In genomic region chr1:246564839-246565750, GRCh38 we compare ENCODE assay signal across 8 cellular contexts. TPM values are rescaled to one million over a fixed set of nuclear protein-coding genes. Genes with fewer than 3 reads are reported as not detected.
A peak's percentile ranks its signal among the peaks of the same experiment; 100 is the strongest.
DNase-seq lines count a peak whose midpoint lies in the region; FAIRE-seq and TF ChIP-seq lines count a peak whose summit lies in the region.

No MANE protein-coding gene starts in this region.

- H3K79me2 ChIP-seq in Karpas-422 (ENCODE audit: low read length), result peaks cover 84% of the 10 kb centered on the region

- no peak for TF ChIP-seq CTCF in BJ (IDR thresholded peaks at IDR 0.05; ENCODE audit: insufficient read depth, low read depth, low read length)
- TF ChIP-seq CTCF in bronchial epithelial cell (IDR thresholded peaks at IDR 0.05; ENCODE audit: insufficient read depth, low read length, severe bottlenecking), result no peak

- no peaks in the 10 kb centered on the region for H4K20me1 ChIP-seq in Karpas-422 (ENCODE audit: insufficient read depth, low read depth, low read length)

- H3K36me3 ChIP-seq in BJ (ENCODE audit: control insufficient read depth, insufficient read depth, low read length), result peaks cover 1% of the 10 kb centered on the region; the same call in 1 of the 2 replicates
- H3K36me3 ChIP-seq in Karpas-422 (ENCODE audit: insufficient read depth, low read length), result peaks cover 14% of the 10 kb centered on the region
- peaks cover 5% of the 10 kb centered on the region for H3K36me3 ChIP-seq in bronchial epithelial cell (ENCODE audit: control insufficient read depth, insufficient read depth, low read length)
- H3K36me3 ChIP-seq in muscle layer of duodenum (ENCODE audit: control insufficient read depth in 1 of 2, insufficient read depth in 2 of 2, low read length in 2 of 2), result peaks cover 0 to 29% of the 10 kb centered on the region in 2 donors

- no peak for TF ChIP-seq POLR2A in GM12891 (IDR thresholded peaks at IDR 0.05; ENCODE audit: low read depth, low read length)

- POLR2A ChIA-PET in BJ (lab: Charles Lee), result no interaction called here

- FAIRE-seq in bronchial epithelial cell (lab: Jason Lieb, UNC) (no peak), GM12891 (lab: Jason Lieb, UNC) (no peak)

- DNase-seq in BJ (ENCODE audit: low read depth), result no peak
- no peak for DNase-seq in Karpas-422
- no peak for DNase-seq in bronchial epithelial cell (ENCODE audit: low read depth)
- DNase-seq in NCI-H2029 treated with DMSO at 0.1 percent for 48 hours (lab: John Stamatoyannopoulos, UW), result no peak
- no peak for DNase-seq in SKM-1 (lab: John Stamatoyannopoulos, UW; ENCODE audit: unreplicated experiment)
- DNase-seq in GM12891 (ENCODE audit: insufficient read length, low spot score), result no peak
- DNase-seq in COLO829 (ENCODE audit: low spot score), result no peak

- CTCF ChIA-PET in BJ (lab: Yijun Ruan, JAX), result interaction anchor here (1.4 kb wide), 1 partner anchor 124 kb away, joined by 4 read pairs; no protein-coding TSS in a partner anchor

- H3K9me2 ChIP-seq in Karpas-422 (replicated peaks; ENCODE audit: insufficient read depth, low read length), result no peaks in the 10 kb centered on the region

- H3K4me1 ChIP-seq in Karpas-422 (ENCODE audit: low read length), result peaks cover 42% of the 10 kb centered on the region
- H3K4me1 ChIP-seq in muscle layer of duodenum (ENCODE audit: control insufficient read depth in 1 of 2, insufficient read depth in 2 of 2, low read length in 2 of 2), result peaks cover 11 to 33% of the 10 kb centered on the region in 2 donors

- H3K9me3 ChIP-seq in Karpas-422 (ENCODE audit: low read length), result no peaks in the 10 kb centered on the region
- H3K9me3 ChIP-seq in muscle layer of duodenum (ENCODE audit: control insufficient read depth in 1 of 2, low read length in 2 of 2), result no peaks in the 10 kb centered on the region

- peak overlapping the region; percentile 22; the same call in 1 of the 2 replicates for H3K27ac ChIP-seq in Karpas-422 (ENCODE audit: low read length)
- peak overlapping the region; percentile 70 for H3K27ac ChIP-seq in muscle layer of duodenum (ENCODE audit: low read length)

- H3K9ac ChIP-seq in Karpas-422 (ENCODE audit: low read length), result peak overlapping the region; percentile 94

- H2AFZ ChIP-seq in Karpas-422 (ENCODE audit: low read length), result no peak overlapping the region

- peak overlapping the region; percentile 97 for H3K4me3 ChIP-seq in BJ (ENCODE audit: low read depth, low read length)
- peak overlapping the region; percentile 100 for H3K4me3 ChIP-seq in Karpas-422 (ENCODE audit: low read length)
- peak overlapping the region; percentile 86 for H3K4me3 ChIP-seq in bronchial epithelial cell (ENCODE audit: low read depth, low read length)
- H3K4me3 ChIP-seq in muscle layer of duodenum (ENCODE audit: low read depth in 1 of 2, low read length in 2 of 2), result peak overlapping the region; percentile 94 to 96

- H3K27me3 ChIP-seq in BJ (ENCODE audit: control insufficient read depth, insufficient read depth, low read length) (no peaks in the 10 kb centered on the region), Karpas-422 (ENCODE audit: low read length) (no peaks in the 10 kb centered on the region), bronchial epithelial cell (ENCODE audit: control insufficient read depth, insufficient read depth, low read length) (no peaks in the 10 kb centered on the region), muscle layer of duodenum (ENCODE audit: low read depth, low read length) (no peaks in the 10 kb centered on the region)

- H3K4me2 ChIP-seq in Karpas-422 (ENCODE audit: low read depth, low read length, poor library complexity, severe bottlenecking), result peak overlapping the region; percentile 77

TF ChIP-seq in GM12891, 5 proteins besides CTCF, POLR2A, EP300 and RAD21:
- TF ChIP-seq SPI1 (IDR thresholded peaks at IDR 0.05; ENCODE audit: low read depth, low read length) (no peak), TAF1 (IDR thresholded peaks at IDR 0.05; ENCODE audit: low read depth, low read length) (no peak), POU2F2 (IDR thresholded peaks at IDR 0.05; ENCODE audit: low read depth, low read length) (no peak), PAX5 (IDR thresholded peaks at IDR 0.05; ENCODE audit: insufficient read depth, low read length, severe bottlenecking) (no peak), POLR2AphosphoS5 (IDR thresholded peaks at IDR 0.05; ENCODE audit: low read depth, low read length) (no peak)

RNA-seq across cellular contexts. Expression of gene TFB2M, which starts 1.0 kb away (rescaled TPM):
- polyA plus RNA-seq in BJ (2011; rRNA removed), result 10.9 and 17.4 TPM in 2 replicates
- 4.6 and 5.4 TPM in 2 replicates for polyA minus RNA-seq in BJ (2011; rRNA and poly(A)+ RNA removed)
- total RNA-seq in Karpas-422 (2014; rRNA removed; shearing (Covaris generic); ENCODE audit: low replicate concordance), result 20.5 and 27.7 TPM in 2 replicates
- total RNA-seq in bronchial epithelial cell, result 12.3 and 16.8 TPM in 2 replicates
- 16.8 TPM for polyA plus RNA-seq in GM12891 (2012; ENCODE audit: low read depth, missing spikeins)

RNA-seq across cellular contexts. Expression of gene CNST, which starts 1.2 kb away (rescaled TPM):
- polyA plus RNA-seq in BJ (2011; rRNA removed), result 29.7 and 41.2 TPM in 2 replicates
- polyA minus RNA-seq in BJ (2011; rRNA and poly(A)+ RNA removed), result 38.2 and 42.7 TPM in 2 replicates
- total RNA-seq in Karpas-422 (2014; rRNA removed; shearing (Covaris generic); ENCODE audit: low replicate concordance), result 25.3 and 29.7 TPM in 2 replicates
- total RNA-seq in bronchial epithelial cell, result 10.3 and 12.0 TPM in 2 replicates
- 6.1 TPM for polyA plus RNA-seq in GM12891 (2012; ENCODE audit: low read depth, missing spikeins)

RNA-seq across cellular contexts. Expression of gene SMYD3, which starts 58.0 kb away (rescaled TPM):
- polyA plus RNA-seq in BJ (2011; rRNA removed), result 26.1 and 36.9 TPM in 2 replicates
- 27.6 and 29.6 TPM in 2 replicates for polyA minus RNA-seq in BJ (2011; rRNA and poly(A)+ RNA removed)
- 67.1 and 88.8 TPM in 2 replicates for total RNA-seq in Karpas-422 (2014; rRNA removed; shearing (Covaris generic); ENCODE audit: low replicate concordance)
- 6.8 and 17.4 TPM in 2 replicates for total RNA-seq in bronchial epithelial cell
- 21.6 TPM for polyA plus RNA-seq in GM12891 (2012; ENCODE audit: low read depth, missing spikeins)
